16 cellular contexts compared by ENCODE assay signal in the genomic region with DNA sequence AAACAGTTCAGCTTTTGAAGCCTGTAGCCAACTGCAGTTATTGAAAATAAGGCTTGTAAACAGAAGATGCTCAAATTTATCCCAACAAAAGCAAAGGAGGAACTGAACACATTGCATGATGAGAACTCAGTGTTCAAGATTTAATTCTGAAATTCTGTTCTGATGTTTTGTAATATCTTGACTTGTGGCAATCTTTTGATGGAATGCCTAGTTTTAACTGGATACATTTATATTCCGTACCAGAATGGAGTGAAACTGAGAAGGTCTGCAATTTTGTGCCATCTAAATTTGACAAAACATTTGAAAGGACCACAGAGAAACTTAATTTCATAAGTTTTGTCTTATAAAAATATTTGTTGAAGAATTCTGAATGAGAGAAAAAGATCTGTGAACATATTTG. TPM values are rescaled to one million over a fixed set of nuclear protein-coding genes. Genes with fewer than 3 reads are reported as not detected.
DNase-seq lines count a peak whose midpoint lies in the region; ATAC-seq, FAIRE-seq and TF ChIP-seq lines count a peak whose summit lies in the region.
"Had no signal": no experiment of that assay in that cellular context is flagged by ENCODE, and none has a peak within 500 bp of the region (broad histone marks: within the 10 kb centered on the region; RNA-seq: fewer than 3 reads in every experiment).

No MANE protein-coding gene starts in this region.

- intact Hi-C loops in activated naive CD4-positive, alpha-beta T cell treated with anti-CD3 and anti-CD28 coated beads for 36 hours (cut with micrococcal nuclease), result no loop called here
- intact Hi-C loops in K562 (cut with micrococcal nuclease) (no loop called here), posterior vena cava (cut with DNase I) (no loop called here), sigmoid colon (cut with DNase I) (no loop called here)

- peak overlapping the region; percentile 48 for H3K27ac Mint-ChIP-seq in activated naive CD4-positive, alpha-beta T cell treated with anti-CD3 and anti-CD28 coated beads for 36 hours
- H3K27ac Mint-ChIP-seq: HFFc6 had no signal

- TF ChIP-seq CTCF in K562 (IDR thresholded peaks at IDR 0.05 in 2 of 3, conservative IDR thresholded peaks at IDR 0.05 in 1 of 3; ENCODE audit: insufficient read depth in 2 of 3, low read depth in 1 of 3, low read length in 3 of 3) (no peak), tibial nerve (IDR thresholded peaks at IDR 0.05) (no peak), sigmoid colon (IDR thresholded peaks at IDR 0.05) (no peak)

- TF ChIP-seq EP300 in K562 (IDR thresholded peaks at IDR 0.05; ENCODE audit: low read length), result no peak
- no peak for TF ChIP-seq EP300 in tibial nerve (IDR thresholded peaks at IDR 0.05)
- TF ChIP-seq EP300 in sigmoid colon (IDR thresholded peaks at IDR 0.05), result no peak

- peak; percentile 59 for FAIRE-seq in K562 (lab: Jason Lieb, UNC)

- no peaks in the 10 kb centered on the region for H3K27me3 ChIP-seq in Karpas-422 (ENCODE audit: low read length)
- peaks cover 0 to 23% of the 10 kb centered on the region in 2 experiments; a peak in 3 of 5 replicates for H3K27me3 ChIP-seq in K562 (ENCODE audit: control insufficient read depth in 2 of 2, insufficient read depth in 2 of 2, low read length in 2 of 2)
- no peaks in the 10 kb centered on the region for H3K27me3 ChIP-seq in tibial nerve
- H3K27me3 ChIP-seq in sigmoid colon, result no peaks in the 10 kb centered on the region

- H3K4me3 ChIP-seq in Karpas-422 (ENCODE audit: low read length) (no peak overlapping the region), K562 (no peak overlapping the region), tibial nerve (no peak overlapping the region), sigmoid colon (no peak overlapping the region)

- CTCF ChIA-PET in activated naive CD4-positive, alpha-beta T cell treated with anti-CD3 and anti-CD28 coated beads for 36 hours (lab: Charles Lee), result interaction anchor here (0.5 kb wide), 1 partner anchor 219 kb away, joined by 3 read pairs; no protein-coding TSS in a partner anchor
- CTCF ChIA-PET in K562 (lab: Yijun Ruan, JAX; ENCODE audit: low intra/inter-chr PET ratio), result no interaction called here

- H2AFZ ChIP-seq in Karpas-422 (ENCODE audit: low read length), result no peak overlapping the region
- no peak overlapping the region for H2AFZ ChIP-seq in K562 (ENCODE audit: low read depth, low read length)

- H3K9me3 ChIP-seq in Karpas-422 (ENCODE audit: low read length) (no peaks in the 10 kb centered on the region), K562 (replicated peaks; ENCODE audit: control insufficient read depth, insufficient read depth, low read depth, low read length) (no peaks in the 10 kb centered on the region), tibial nerve (no peaks in the 10 kb centered on the region), sigmoid colon (no peaks in the 10 kb centered on the region)

- H3K36me3 ChIP-seq in Karpas-422 (ENCODE audit: insufficient read depth, low read length) (0 out of 2 replicates have a peak, but pooled peaks cover 3% of the 10 kb centered on the region), K562 (ENCODE audit: control insufficient read depth, insufficient read depth, low read length) (no peaks in the 10 kb centered on the region), tibial nerve (no peaks in the 10 kb centered on the region), sigmoid colon (no peaks in the 10 kb centered on the region)

- H3K4me1 Mint-ChIP-seq in activated naive CD4-positive, alpha-beta T cell treated with anti-CD3 and anti-CD28 coated beads for 36 hours (ENCODE audit: low read depth), result peaks cover 94% of the 10 kb centered on the region

- H3K27me3 Mint-ChIP-seq in activated naive CD4-positive, alpha-beta T cell treated with anti-CD3 and anti-CD28 coated beads for 36 hours (ENCODE audit: low read depth), result no peaks in the 10 kb centered on the region
- H3K27me3 Mint-ChIP-seq: IgD-negative memory B cell had no signal

- H3K9me3 Mint-ChIP-seq in activated naive CD4-positive, alpha-beta T cell treated with anti-CD3 and anti-CD28 coated beads for 36 hours, result no peaks in the 10 kb centered on the region
- H3K9me3 Mint-ChIP-seq: HFFc6, IgD-negative memory B cell had no signal

- H3K4me1 ChIP-seq in Karpas-422 (ENCODE audit: low read length), result peaks cover 99% of the 10 kb centered on the region
- H3K4me1 ChIP-seq in K562 (replicated peaks in 1 of 2; ENCODE audit: control insufficient read depth in 2 of 2, insufficient read depth in 2 of 2, low read length in 2 of 2), result peaks cover 0 to 3% of the 10 kb centered on the region in 2 experiments; a peak in 1 of 5 replicates
- H3K4me1 ChIP-seq in tibial nerve, result peaks cover 0 to 99% (median 49%) of the 10 kb centered on the region in 4 donors
- peaks cover 0 to 47% (median 34%) of the 10 kb centered on the region in 4 donors for H3K4me1 ChIP-seq in sigmoid colon

- H3K9me2 ChIP-seq in Karpas-422 (replicated peaks; ENCODE audit: insufficient read depth, low read length), result no peaks in the 10 kb centered on the region

- ATAC-seq in K562, result no peak

- H3K27ac ChIP-seq in Karpas-422 (ENCODE audit: low read length) (0 out of 2 replicates have a peak overlapping the region, but pooled peaks have one; percentile 7), K562 (ENCODE audit: extremely low read depth, low read depth, low read length) (no peak overlapping the region), tibial nerve (peak overlapping the region in 3 of 4 donors; percentile 3 to 91 (median 87)), sigmoid colon (no peak overlapping the region)

- TF ChIP-seq RAD21 in K562 (CRISPR knock-in tag; conservative IDR thresholded peaks at IDR 0.05 in 1 of 2, IDR thresholded peaks at IDR 0.05 in 1 of 2), result no peak

- H3K4me3 Mint-ChIP-seq in activated naive CD4-positive, alpha-beta T cell treated with anti-CD3 and anti-CD28 coated beads for 36 hours, result no peak overlapping the region
- H3K4me3 Mint-ChIP-seq: HFFc6, IgD-negative memory B cell had no signal

- in situ Hi-C loops in K562 (cut with MboI), result no loop called here

- H3K9ac ChIP-seq in Karpas-422 (ENCODE audit: low read length), result no peak overlapping the region
- no peak overlapping the region for H3K9ac ChIP-seq in K562 (ENCODE audit: insufficient read depth in 1 of 2, low read depth in 2 of 2, low read length in 2 of 2)

- peaks cover 8% of the 10 kb centered on the region for H3K36me3 Mint-ChIP-seq in activated naive CD4-positive, alpha-beta T cell treated with anti-CD3 and anti-CD28 coated beads for 36 hours (ENCODE audit: low read depth)
- H3K36me3 Mint-ChIP-seq: IgD-negative memory B cell had no signal

- DNase-seq in activated naive CD4-positive, alpha-beta T cell treated with anti-CD3 and anti-CD28 coated beads for 36 hours, result no peak
- DNase-seq in activated naive CD4-positive, alpha-beta T cell treated with anti-CD3 and anti-CD28 coated beads, Interleukin-2, amount 50 U/mL, for 16 hours, result no peak
- DNase-seq in Karpas-422 (no peak), K562 (ENCODE audit: extremely low read depth in 1 of 4, low spot score in 3 of 4) (no peak), tibial nerve (ENCODE audit: low spot score in 2 of 2) (no peak), posterior vena cava (ENCODE audit: low spot score) (no peak), sigmoid colon (no peak)
- DNase-seq: GOT3, HFFc6, MV-4-11, NCI-H1436 treated with DMSO at 0.1 percent for 48 hours, NCI-H2227 treated with DMSO at 0.1 percent for 48 hours, NCI-H526, OCI-M1, RPMI8226 had no signal

- TF ChIP-seq POLR2A in K562 (conservative IDR thresholded peaks at IDR 0.05), result no peak
- no peak for TF ChIP-seq POLR2A in tibial nerve (IDR thresholded peaks at IDR 0.05)
- TF ChIP-seq POLR2A in sigmoid colon (IDR thresholded peaks at IDR 0.05), result no peak

- no peaks in the 10 kb centered on the region for H3K9me1 ChIP-seq in K562 (ENCODE audit: control insufficient read depth, insufficient read depth, low read length)

- WGBS in K562 (ENCODE audit: insufficient coverage, low coverage, missing lambda C conversion rate), result 19% methylated on average over 1 of the region's 1 CpG
- 65 to 79% methylated on average over 1 of the region's 1 CpG for WGBS in tibial nerve, 2 donors
- 91 to 95% methylated on average over 1 of the region's 1 CpG for WGBS in sigmoid colon, 2 donors

- POLR2A ChIA-PET in K562 (lab: Yijun Ruan, JAX), result no interaction called here

- H4K20me1 ChIP-seq in Karpas-422 (ENCODE audit: insufficient read depth, low read depth, low read length) (no peaks in the 10 kb centered on the region), K562 (replicated peaks; ENCODE audit: control insufficient read depth, insufficient read depth, low read length) (0 out of 2 replicates have a peak, but pooled peaks cover 4% of the 10 kb centered on the region)

- H3K79me2 ChIP-seq in Karpas-422 (ENCODE audit: low read length) (peaks cover 99% of the 10 kb centered on the region), K562 (ENCODE audit: control insufficient read depth, insufficient read depth, low read length) (no peaks in the 10 kb centered on the region)

- H3K4me2 ChIP-seq in Karpas-422 (ENCODE audit: low read depth, low read length, poor library complexity, severe bottlenecking), result peak overlapping the region; percentile 8
- no peak overlapping the region for H3K4me2 ChIP-seq in K562 (ENCODE audit: insufficient read depth, low read length)

- BruUV-seq in K562 (replicated peaks; lab: Mats Ljungman, UMichigan), result no TSS peak

RNA-seq across cellular contexts. Expression of a gene that starts 17.5 kb away (rescaled TPM):
- 100 to 1,000 TPM; 236 to 244 TPM for total RNA-seq in activated naive CD4-positive, alpha-beta T cell treated with anti-CD3 and anti-CD28 coated beads for 36 hours
- total RNA-seq in Karpas-422 (2014; rRNA removed; shearing (Covaris generic); ENCODE audit: low replicate concordance), result 249 and 311 TPM in 2 replicates
- total RNA-seq in K562 (2011; cell fraction: chromatin; rRNA removed; ENCODE audit: low replicate concordance), result 20.4 and 46.1 TPM in 2 replicates
- 7.3 and 8.3 TPM in 2 replicates for total RNA-seq in K562 (2011; cell fraction: nucleolus; rRNA removed)
- total RNA-seq in K562 (2011; cell fraction: nucleoplasm; rRNA removed), result 14.1 and 17.6 TPM in 2 replicates
- 14.6 and 17.5 TPM in 2 replicates for total RNA-seq in K562 (2014; rRNA removed)
- total RNA-seq in K562 (2014; rRNA removed; fragmentation: Illumina TruSeq; extraction: Trizol), result 10.1 and 10.3 TPM in 2 replicates
- 6.8 and 6.9 TPM in 2 replicates for total RNA-seq in K562 (2015; rRNA removed; fragmentation: Illumina TruSeq; extraction: Trizol)
- 15.7 and 19.0 TPM in 2 replicates for total RNA-seq in K562 (2021)
- 5.0 and 11.4 TPM in 2 replicates for polyA plus RNA-seq in K562 (2011; rRNA removed)
- polyA plus RNA-seq in K562 (2011; cell fraction: cytosol; rRNA removed), result 5.9 and 12.4 TPM in 2 replicates
- polyA plus RNA-seq in K562 (2011; cell fraction: nucleus; rRNA removed), result 12.5 and 27.3 TPM in 2 replicates
- polyA plus RNA-seq in K562 (2012), result 10.0 and 31.4 TPM in 2 replicates
- polyA plus RNA-seq in K562 (2014; fragmentation: Illumina TruSeq; extraction: Trizol), result 16.3 and 22.1 TPM in 2 replicates
- polyA plus RNA-seq in K562 (2014; fragmentation: Nextera tagmentation; extraction: Ambion mirVana), result 1 to 10 TPM; 2.9 to 5.0 TPM
- 7.1 and 19.3 TPM in 2 replicates for polyA plus RNA-seq in K562 (2014; rRNA removed)
- polyA minus RNA-seq in K562 (2011; rRNA and poly(A)+ RNA removed), result 12.6 and 20.7 TPM in 2 replicates
- 14.2 and 18.1 TPM in 2 replicates for polyA minus RNA-seq in K562 (2011; cell fraction: cytosol; rRNA and poly(A)+ RNA removed)
- 13.3 and 14.9 TPM in 2 replicates for polyA minus RNA-seq in K562 (2011; cell fraction: nucleus; rRNA and poly(A)+ RNA removed)
- 100 to 1,000 TPM; 143 to 219 (median 165) TPM for total RNA-seq in tibial nerve
- total RNA-seq in posterior vena cava, result 10 to 100 TPM; 87.0 to 94.7 TPM
- 10 to 100 TPM; 56.9 to 81.4 (median 67.9) TPM for total RNA-seq in sigmoid colon
- 10 to 100 TPM in 2 of 3 donors, 1 to 10 TPM in 1; 2.3 to 43.9 (median 35.4) TPM for polyA plus RNA-seq in sigmoid colon

Comparison
In these comparisons a context has a peak if more than half of its experiments do, and no peak if none do; other contexts are left out.
1. H3K27ac ChIP-seq: peak in Karpas-422 (single experiment) and tibial nerve (3 of 4); none in K562 (single experiment) and sigmoid colon (0 of 4).